12 cellular contexts compared by ENCODE assay signal in the genomic region with DNA sequence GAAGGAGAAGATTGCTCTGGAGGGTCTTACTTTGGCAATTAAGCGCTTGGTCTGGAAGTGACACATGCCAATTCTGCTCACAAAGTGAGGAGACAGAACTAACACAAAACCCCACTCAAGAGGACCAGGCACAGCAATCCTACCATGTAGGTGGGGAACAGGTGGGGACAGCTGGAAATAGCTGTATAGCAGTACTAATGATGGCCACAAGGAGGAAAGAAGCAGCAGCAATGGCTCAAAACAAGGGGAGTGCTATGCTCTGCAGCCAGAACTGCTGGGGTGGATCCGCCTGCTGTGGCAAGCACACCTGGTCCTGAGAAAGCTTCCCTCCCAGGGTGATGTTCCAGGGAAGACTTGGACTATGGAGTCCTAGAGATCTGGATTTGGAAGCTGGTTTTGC. TPM values are rescaled to one million over a fixed set of nuclear protein-coding genes. Genes with fewer than 3 reads are reported as not detected.
DNase-seq lines count a peak whose midpoint lies in the region; ATAC-seq and TF ChIP-seq lines count a peak whose summit lies in the region.
"Had no signal": no experiment of that assay in that cellular context is flagged by ENCODE, and none has a peak within 500 bp of the region (broad histone marks: within the 10 kb centered on the region; RNA-seq: fewer than 3 reads in every experiment).

No MANE protein-coding gene starts in this region.

- peak; percentile 65 for ATAC-seq in activated CD8-positive, alpha-beta T cell treated with anti-CD3 and anti-CD28 coated beads for 36 hours
- ATAC-seq in activated CD8-positive, alpha-beta T cell treated with anti-CD3 and anti-CD28 coated beads, Interleukin-2, amount 10 ng/mL, durations not matched to agents 7 days and 5 days, result no peak
- ATAC-seq in GM21825 (IDR thresholded peaks at IDR 0.05; ENCODE audit: unreplicated experiment) (no peak), GM18909 (IDR thresholded peaks at IDR 0.05; ENCODE audit: poor library complexity, unreplicated experiment) (no peak), HG03565 (IDR thresholded peaks at IDR 0.05; ENCODE audit: unreplicated experiment) (no peak)
- ATAC-seq: left lung had no signal

- no peak overlapping the region for H3K4me2 ChIP-seq in smooth muscle cell

- no peaks in the 10 kb centered on the region for H4K20me1 ChIP-seq in smooth muscle cell (ENCODE audit: low read depth)

- no peaks in the 10 kb centered on the region for H3K79me2 ChIP-seq in smooth muscle cell (ENCODE audit: low read depth)

- no peaks in the 10 kb centered on the region for H3K36me3 Mint-ChIP-seq in activated CD8-positive, alpha-beta T cell treated with anti-CD3 and anti-CD28 coated beads for 36 hours (ENCODE audit: low read depth)
- no peaks in the 10 kb centered on the region for H3K36me3 Mint-ChIP-seq in activated CD8-positive, alpha-beta T cell treated with anti-CD3 and anti-CD28 coated beads, Interleukin-2, amount 10 ng/mL, durations not matched to agents 7 days and 5 days (ENCODE audit: low read depth)
- H3K36me3 Mint-ChIP-seq in endothelial cell (ENCODE audit: low read depth, unreplicated experiment), result no peaks in the 10 kb centered on the region
- H3K36me3 Mint-ChIP-seq: activated CD4-positive, alpha-beta memory T cell treated with anti-CD3 and anti-CD28 coated beads for 36 hours; CD8-positive, alpha-beta memory T cell had no signal

- no peaks in the 10 kb centered on the region for H3K9me3 Mint-ChIP-seq in activated CD8-positive, alpha-beta T cell treated with anti-CD3 and anti-CD28 coated beads for 36 hours
- no peaks in the 10 kb centered on the region for H3K9me3 Mint-ChIP-seq in activated CD8-positive, alpha-beta T cell treated with anti-CD3 and anti-CD28 coated beads, Interleukin-2, amount 10 ng/mL, durations not matched to agents 7 days and 5 days (ENCODE audit: insufficient read depth)
- no peaks in the 10 kb centered on the region for H3K9me3 Mint-ChIP-seq in endothelial cell (ENCODE audit: unreplicated experiment)
- H3K9me3 Mint-ChIP-seq: activated CD4-positive, alpha-beta memory T cell treated with anti-CD3 and anti-CD28 coated beads for 36 hours; CD8-positive, alpha-beta memory T cell had no signal

- CTCF ChIA-PET in activated CD8-positive, alpha-beta T cell treated with anti-CD3 and anti-CD28 coated beads for 36 hours (lab: Charles Lee), result interaction anchor here (0.9 to 1.8 kb wide), 3 partner anchors 19 to 75 kb away, joined by 3 to 6 read pairs (median 4); no protein-coding TSS in a partner anchor
- CTCF ChIA-PET in activated CD8-positive, alpha-beta T cell treated with anti-CD3 and anti-CD28 coated beads, Interleukin-2, amount 10 ng/mL, durations not matched to agents 7 days and 5 days (lab: Charles Lee), result interaction anchor here (1.0 kb wide), 1 partner anchor 76 kb away, joined by 3 read pairs; no protein-coding TSS in a partner anchor

- H3K27me3 Mint-ChIP-seq in activated CD8-positive, alpha-beta T cell treated with anti-CD3 and anti-CD28 coated beads for 36 hours, result peaks cover 12% of the 10 kb centered on the region
- H3K27me3 Mint-ChIP-seq in activated CD8-positive, alpha-beta T cell treated with anti-CD3 and anti-CD28 coated beads, Interleukin-2, amount 10 ng/mL, durations not matched to agents 7 days and 5 days (ENCODE audit: low read depth), result peaks cover 11% of the 10 kb centered on the region
- no peaks in the 10 kb centered on the region for H3K27me3 Mint-ChIP-seq in endothelial cell (ENCODE audit: unreplicated experiment)

- no peak overlapping the region for H3K27ac ChIP-seq in smooth muscle cell (ENCODE audit: low read depth)
- H3K27ac ChIP-seq: left lung, tibial nerve had no signal

- no peaks in the 10 kb centered on the region for H3K4me1 Mint-ChIP-seq in activated CD8-positive, alpha-beta T cell treated with anti-CD3 and anti-CD28 coated beads for 36 hours (ENCODE audit: low read depth)
- H3K4me1 Mint-ChIP-seq in activated CD8-positive, alpha-beta T cell treated with anti-CD3 and anti-CD28 coated beads, Interleukin-2, amount 10 ng/mL, durations not matched to agents 7 days and 5 days (ENCODE audit: low read depth), result no peaks in the 10 kb centered on the region
- no peaks in the 10 kb centered on the region for H3K4me1 Mint-ChIP-seq in endothelial cell (ENCODE audit: unreplicated experiment)
- H3K4me1 Mint-ChIP-seq: CD8-positive, alpha-beta memory T cell had no signal

- H3K9ac ChIP-seq in smooth muscle cell (ENCODE audit: low read depth), result no peak overlapping the region

- peaks cover 74% of the 10 kb centered on the region for H3K27me3 ChIP-seq in smooth muscle cell (ENCODE audit: low read depth)

- H3K4me3 ChIP-seq in smooth muscle cell, result no peak overlapping the region
- H3K4me3 ChIP-seq: left lung, tibial nerve had no signal

- no peak for DNase-seq in activated CD8-positive, alpha-beta T cell treated with anti-CD3 and anti-CD28 coated beads for 36 hours
- DNase-seq in activated CD8-positive, alpha-beta T cell treated with anti-CD3 and anti-CD28 coated beads, Interleukin-2, amount 10 ng/mL, durations not matched to agents 7 days and 5 days, result no peak
- DNase-seq in NCI-H526 (lab: John Stamatoyannopoulos, UW), result peak; percentile 20 to 51
- no peak for DNase-seq in endothelial cell (ENCODE audit: low spot score)
- DNase-seq in smooth muscle cell (lab: John Stamatoyannopoulos, UW; ENCODE audit: unreplicated experiment), result no peak
- DNase-seq: activated CD4-positive, alpha-beta memory T cell treated with anti-CD3 and anti-CD28 coated beads for 36 hours; left lung had no signal

- POLR2A ChIA-PET in activated CD8-positive, alpha-beta T cell treated with anti-CD3 and anti-CD28 coated beads for 36 hours (lab: Charles Lee), result no interaction called here
- POLR2A ChIA-PET in activated CD8-positive, alpha-beta T cell treated with anti-CD3 and anti-CD28 coated beads, Interleukin-2, amount 10 ng/mL, durations not matched to agents 7 days and 5 days (lab: Charles Lee), result no interaction called here

- H3K27ac Mint-ChIP-seq in activated CD8-positive, alpha-beta T cell treated with anti-CD3 and anti-CD28 coated beads for 36 hours, result no peak overlapping the region
- no peak overlapping the region for H3K27ac Mint-ChIP-seq in activated CD8-positive, alpha-beta T cell treated with anti-CD3 and anti-CD28 coated beads, Interleukin-2, amount 10 ng/mL, durations not matched to agents 7 days and 5 days
- no peak overlapping the region for H3K27ac Mint-ChIP-seq in endothelial cell (ENCODE audit: unreplicated experiment)
- H3K27ac Mint-ChIP-seq: activated CD4-positive, alpha-beta memory T cell treated with anti-CD3 and anti-CD28 coated beads for 36 hours; CD8-positive, alpha-beta memory T cell had no signal

- H3F3A ChIP-seq in smooth muscle cell (ENCODE audit: low read depth), result no peaks in the 10 kb centered on the region

- no peaks in the 10 kb centered on the region for H3K9me3 ChIP-seq in smooth muscle cell (replicated peaks; ENCODE audit: low read depth)
- H3K9me3 ChIP-seq: left lung, tibial nerve had no signal

- no peak overlapping the region for H2AFZ ChIP-seq in smooth muscle cell (ENCODE audit: low read depth)

- 26% methylated on average over 2 of the region's 2 CpGs for WGBS in smooth muscle cell (ENCODE audit: low lambda C conversion rate)

- H3K4me1 ChIP-seq in smooth muscle cell (ENCODE audit: low read depth), result no peaks in the 10 kb centered on the region
- H3K4me1 ChIP-seq: left lung, tibial nerve had no signal

- H3K4me3 Mint-ChIP-seq in activated CD8-positive, alpha-beta T cell treated with anti-CD3 and anti-CD28 coated beads for 36 hours, result no peak overlapping the region
- no peak overlapping the region for H3K4me3 Mint-ChIP-seq in activated CD8-positive, alpha-beta T cell treated with anti-CD3 and anti-CD28 coated beads, Interleukin-2, amount 10 ng/mL, durations not matched to agents 7 days and 5 days
- no peak overlapping the region for H3K4me3 Mint-ChIP-seq in endothelial cell (ENCODE audit: unreplicated experiment)
- H3K4me3 Mint-ChIP-seq: activated CD4-positive, alpha-beta memory T cell treated with anti-CD3 and anti-CD28 coated beads for 36 hours; CD8-positive, alpha-beta memory T cell had no signal

- intact Hi-C loops in activated CD8-positive, alpha-beta T cell treated with anti-CD3 and anti-CD28 coated beads for 36 hours (cut with micrococcal nuclease), result no loop called here

- H3K36me3 ChIP-seq in smooth muscle cell (ENCODE audit: low read depth), result no peaks in the 10 kb centered on the region
- H3K36me3 ChIP-seq: left lung, tibial nerve had no signal

- TF ChIP-seq CTCF in activated CD8-positive, alpha-beta T cell treated with anti-CD3 and anti-CD28 coated beads for 36 hours (IDR thresholded peaks at IDR 0.05), result peak; percentile 31
- peak; percentile 76 for TF ChIP-seq CTCF in endothelial cell (IDR thresholded peaks at IDR 0.05; ENCODE audit: unreplicated experiment)
- peak; percentile 24 for TF ChIP-seq CTCF in smooth muscle cell (IDR thresholded peaks at IDR 0.05; ENCODE audit: borderline replicate concordance, insufficient read depth, poor library complexity, severe bottlenecking)

RNA-seq across cellular contexts. Expression of gene TMEM132E, which starts 17.0 kb away (rescaled TPM):
- under 1 TPM in 1 of 2 experiments, not detected in 1; 0.07 TPM for total RNA-seq in activated CD8-positive, alpha-beta T cell treated with anti-CD3 and anti-CD28 coated beads for 36 hours
- not detected for total RNA-seq in activated CD8-positive, alpha-beta T cell treated with anti-CD3 and anti-CD28 coated beads, Interleukin-2, amount 10 ng/mL, durations not matched to agents 7 days and 5 days
- total RNA-seq in endothelial cell (ENCODE audit: unreplicated experiment) (0.08 TPM), smooth muscle cell (0.13 TPM in 1 of 2 replicates, not detected in the other)
- polyA plus RNA-seq in smooth muscle cell, result 0.17 TPM in 1 of 2 replicates, not detected in the other
- total RNA-seq: activated CD4-positive, alpha-beta memory T cell treated with anti-CD3 and anti-CD28 coated beads for 36 hours; CD8-positive, alpha-beta memory T cell had no signal

Comparison
In these comparisons a context has a peak if more than half of its experiments do, and no peak if none do; other contexts are left out.
1. DNase-seq: peak in NCI-H526 (2 of 2); none in activated CD8-positive, alpha-beta T cell treated with anti-CD3 and anti-CD28 coated beads for 36 hours (single experiment), activated CD8-positive, alpha-beta T cell treated with anti-CD3 and anti-CD28 coated beads, Interleukin-2, amount 10 ng/mL, durations not matched to agents 7 days and 5 days (single experiment), endothelial cell (single experiment) and smooth muscle cell (single experiment).
2. CTCF ChIP-seq: peak in every context shown above with its lines; median percentile 76 in endothelial cell; 31 in activated CD8-positive, alpha-beta T cell treated with anti-CD3 and anti-CD28 coated beads for 36 hours; 24 in smooth muscle cell.